15 cellular contexts compared by ENCODE assay signal in genomic region chr20:50141811-50142561, GRCh38. TPM values are rescaled to one million over a fixed set of nuclear protein-coding genes. Genes with fewer than 3 reads are reported as not detected.
DNase-seq lines count a peak whose midpoint lies in the region; TF ChIP-seq lines count a peak whose summit lies in the region.
"Had no signal": no experiment of that assay in that cellular context is flagged by ENCODE, and none has a peak within 500 bp of the region (broad histone marks: within the 10 kb centered on the region; RNA-seq: fewer than 3 reads in every experiment).

No MANE protein-coding gene starts in this region.

- CTCF ChIA-PET in CD4-positive, alpha-beta memory T cell (lab: Charles Lee; ENCODE audit: partially characterized antibody): interaction anchor here (1.2 kb wide), 1 partner anchor 19 kb away, joined by 4 read pairs; no protein-coding TSS in a partner anchor

- H3K9ac ChIP-seq in parathyroid adenoma: no peak overlapping the region

- H3K27ac Mint-ChIP-seq in CD4-positive, alpha-beta memory T cell: peak overlapping the region in 6 of 7 donors; percentile 18 to 74 (median 59)
- H3K27ac Mint-ChIP-seq: dendritic cell treated with granulocyte-macrophage colony-stimulating factor and Interleukin-4, amounts not matched to agents 40 ng/mL and 50 ng/mL, for 4 days had no signal

- no peak for TF ChIP-seq CTCF in parathyroid adenoma (IDR thresholded peaks at IDR 0.05)

- no peaks in the 10 kb centered on the region for H3K27me3 Mint-ChIP-seq in CD4-positive, alpha-beta memory T cell
- H3K27me3 Mint-ChIP-seq: activated CD8-positive, alpha-beta memory T cell treated with anti-CD3 and anti-CD28 coated beads, Interleukin-2, amount 10 ng/mL, durations not matched to agents 7 days and 5 days; dendritic cell treated with granulocyte-macrophage colony-stimulating factor and Interleukin-4, amounts not matched to agents 40 ng/mL and 50 ng/mL, for 4 days had no signal

- peaks cover 55% of the 10 kb centered on the region for H3K79me2 ChIP-seq in ACC112 (ENCODE audit: control insufficient read depth, insufficient read depth, low read length, unreplicated experiment)
- H3K79me2 ChIP-seq in parathyroid adenoma: peaks cover 55% of the 10 kb centered on the region

- peaks cover 66% of the 10 kb centered on the region for H3K4me1 ChIP-seq in ACC112 (ENCODE audit: control insufficient read depth, insufficient read depth, low read length, unreplicated experiment)
- H3K4me1 ChIP-seq in CD4-positive, alpha-beta memory T cell (ENCODE audit: insufficient read depth, low read length): peaks cover 15% of the 10 kb centered on the region
- peaks cover 73% of the 10 kb centered on the region for H3K4me1 ChIP-seq in parathyroid adenoma

- H3K27me3 ChIP-seq in ACC112 (ENCODE audit: insufficient read depth, low read length): no peaks in the 10 kb centered on the region
- H3K27me3 ChIP-seq in CD4-positive, alpha-beta memory T cell (ENCODE audit: insufficient read depth, low read length): no peaks in the 10 kb centered on the region
- H3K27me3 ChIP-seq in parathyroid adenoma (ENCODE audit: control insufficient read depth, insufficient read depth, low read length): no peaks in the 10 kb centered on the region
- H3K27me3 ChIP-seq: transverse colon had no signal

- intact Hi-C loops in CD4-positive, alpha-beta memory T cell (cut with micrococcal nuclease): no loop called here

- H3K4me1 Mint-ChIP-seq in CD4-positive, alpha-beta memory T cell: peaks cover 23 to 41% (median 32%) of the 10 kb centered on the region in 4 donors

- no peaks in the 10 kb centered on the region for H3K9me3 Mint-ChIP-seq in CD4-positive, alpha-beta memory T cell
- H3K9me3 Mint-ChIP-seq: dendritic cell treated with granulocyte-macrophage colony-stimulating factor and Interleukin-4, amounts not matched to agents 40 ng/mL and 50 ng/mL, for 4 days had no signal

- H3K4me2 ChIP-seq in parathyroid adenoma (ENCODE audit: low read length): no peak overlapping the region

- H2AFZ ChIP-seq in ACC112 (ENCODE audit: low read length, unreplicated experiment) (no peak overlapping the region), parathyroid adenoma (no peak overlapping the region)

- DNase-seq in CD4-positive, alpha-beta memory T cell: no peak
- DNase-seq in caudate nucleus (lab: John Stamatoyannopoulos, UW) (no peak), HuH-7.5 (ENCODE audit: low spot score) (no peak), retina (no peak)
- no peak for DNase-seq in stimulated activated CD4-positive, alpha-beta T cell treated with anti-CD3 and anti-CD28 coated beads, Interleukin-4, amount 100 ng/mL, for 24 hours
- DNase-seq: activated CD8-positive, alpha-beta memory T cell treated with anti-CD3 and anti-CD28 coated beads, Interleukin-2, amount 10 ng/mL, durations not matched to agents 7 days and 5 days; MM.1S; NCI-H2171; NK-92 treated with Interleukin-12 subunit alpha and Interleukin-12 subunit beta, amount 100 ng/mL, for 24 hours; nucleus accumbens; transverse colon had no signal

- POLR2A ChIA-PET in CD4-positive, alpha-beta memory T cell (lab: Charles Lee; ENCODE audit: partially characterized antibody): interaction anchor here (0.5 to 1.6 kb wide), 4 partner anchors 8 to 71 kb away, joined by 3 to 9 read pairs (median 4); partner anchors contain the start of gene PEDS1

- no peaks in the 10 kb centered on the region for H3K9me3 ChIP-seq in CD4-positive, alpha-beta memory T cell (ENCODE audit: control insufficient read depth in 1 of 2, low read length in 2 of 2)
- no peaks in the 10 kb centered on the region for H3K9me3 ChIP-seq in parathyroid adenoma (ENCODE audit: control insufficient read depth, low read length)
- H3K9me3 ChIP-seq: transverse colon had no signal

- H3K36me3 Mint-ChIP-seq in CD4-positive, alpha-beta memory T cell: peaks cover 26 to 52% of the 10 kb centered on the region in 2 donors

- H3K27ac ChIP-seq in ACC112 (ENCODE audit: low read depth, low read length) (peak overlapping the region; percentile 37; the same call in 1 of the 2 replicates), caudate nucleus (ENCODE audit: low read depth, low read length) (peak overlapping the region; percentile 63), parathyroid adenoma (peak overlapping the region; percentile 91)
- no peak overlapping the region for H3K27ac ChIP-seq in CD4-positive, alpha-beta memory T cell (ENCODE audit: low read depth, low read length)
- H3K27ac ChIP-seq: SK-N-MC, transverse colon had no signal

- H3K4me3 ChIP-seq in ACC112 (ENCODE audit: low read depth, low read length): no peak overlapping the region
- H3K4me3 ChIP-seq in CD4-positive, alpha-beta memory T cell (ENCODE audit: low read length in 2 of 2): no peak overlapping the region
- H3K4me3 ChIP-seq in parathyroid adenoma (ENCODE audit: low read depth, low read length): no peak overlapping the region
- H3K4me3 ChIP-seq: SK-N-MC, transverse colon had no signal

- H3K4me3 Mint-ChIP-seq in CD4-positive, alpha-beta memory T cell: no peak overlapping the region
- H3K4me3 Mint-ChIP-seq: activated CD8-positive, alpha-beta memory T cell treated with anti-CD3 and anti-CD28 coated beads, Interleukin-2, amount 10 ng/mL, durations not matched to agents 7 days and 5 days; dendritic cell treated with granulocyte-macrophage colony-stimulating factor and Interleukin-4, amounts not matched to agents 40 ng/mL and 50 ng/mL, for 4 days had no signal

- H3K36me3 ChIP-seq in ACC112 (ENCODE audit: insufficient read depth, low read length) (peaks cover 7% of the 10 kb centered on the region; the same call in 1 of the 2 replicates), parathyroid adenoma (ENCODE audit: control insufficient read depth, insufficient read depth, low read length) (no peaks in the 10 kb centered on the region)
- peaks cover 37% of the 10 kb centered on the region for H3K36me3 ChIP-seq in CD4-positive, alpha-beta memory T cell (ENCODE audit: insufficient read depth, low read length)
- H3K36me3 ChIP-seq: transverse colon had no signal

RNA-seq across cellular contexts. Expression of gene PEDS1, which starts 11.5 kb away (rescaled TPM):
- 10 to 100 TPM; 16.8 TPM for total RNA-seq in CD4-positive, alpha-beta memory T cell
- polyA plus RNA-seq in CD4-positive, alpha-beta memory T cell: 10 to 100 TPM; 14.7 to 25.1 TPM

RNA-seq across cellular contexts. Expression of gene UBE2V1, which starts 29.0 kb away (rescaled TPM):
- total RNA-seq in CD4-positive, alpha-beta memory T cell: 100 to 1,000 TPM; 131 to 133 TPM
- polyA plus RNA-seq in CD4-positive, alpha-beta memory T cell: 100 to 1,000 TPM; 151 to 176 TPM

RNA-seq across cellular contexts. Expression of gene CEBPB, which starts 48.6 kb away (rescaled TPM):
- 10 to 100 TPM; 32.7 to 34.3 TPM for total RNA-seq in CD4-positive, alpha-beta memory T cell
- 10 to 100 TPM; 12.8 to 23.5 TPM for polyA plus RNA-seq in CD4-positive, alpha-beta memory T cell
